30 cellular contexts compared by ENCODE assay signal in genomic region chr7:151298765-151299164, GRCh38.
"Had no signal": no experiment of that assay in that cellular context is flagged by ENCODE, and none has a peak within 500 bp of the region (broad histone marks: within the 10 kb centered on the region; RNA-seq: fewer than 3 reads in every experiment).

No MANE protein-coding gene starts in this region.

- H3K27ac Mint-ChIP-seq: activated CD4-positive, alpha-beta T cell treated with anti-CD3 and anti-CD28 coated beads for 36 hours; activated CD4-positive, alpha-beta T cell treated with anti-CD3 and anti-CD28 coated beads, Interleukin-2, amount 10 ng/mL, durations not matched to agents 7 days and 5 days; activated CD8-positive, alpha-beta T cell treated with anti-CD3 and anti-CD28 coated beads, Interleukin-2, amount 10 ng/mL, durations not matched to agents 7 days and 5 days; activated naive CD4-positive, alpha-beta T cell treated with anti-CD3 and anti-CD28 coated beads for 36 hours; activated naive CD4-positive, alpha-beta T cell treated with anti-CD3 and anti-CD28 coated beads, Interleukin-2, amount 50 U/mL, for 72 hours; activated T-helper 1 cell treated with anti-CD3 and anti-CD28 coated beads, Interleukin-12 subunit alpha, Interleukin-12 subunit beta, Interleukin-2, Interleukin-4 antibody, amounts not matched to agents 30 ng/mL and 10 ng/mL and 1 ng/mL, durations not matched to agents 14 hours and 24 hours and 36 hours; T-helper 1 cell treated with Interleukin-12 subunit alpha and Interleukin-12 subunit beta and Interleukin-4 antibody, amounts not matched to agents 30 μg/mL and 1 μg/mL, for 36 hours; T-helper 2 cell treated with Interferon-gamma antibody and Interleukin-4, amounts not matched to agents 5 μg/mL and 100 μg/mL, for 36 hours; WTC11 had no signal

- H3K27me3 ChIP-seq: adrenal gland, body of pancreas had no signal

- ATAC-seq: activated CD4-positive, alpha-beta T cell treated with anti-CD3 and anti-CD28 coated beads for 36 hours; activated CD4-positive, CD25-positive, alpha-beta regulatory T cell treated with anti-CD3 and anti-CD28 coated beads, Interleukin-2, amount 50 U/mL, for 24 hours; activated CD8-positive, alpha-beta T cell treated with anti-CD3 and anti-CD28 coated beads, Interleukin-2, amount 10 ng/mL, durations not matched to agents 7 days and 5 days; activated naive CD4-positive, alpha-beta T cell treated with anti-CD3 and anti-CD28 coated beads, Interleukin-2, amount 50 U/mL, for 72 hours; activated T-cell treated with anti-CD3 and anti-CD28 coated beads, Interleukin-2, amount 50 U/mL, for 4 hours; body of pancreas; K562; WTC11 had no signal

- H3K9me3 ChIP-seq: adrenal gland, body of pancreas, SJSA1 had no signal

- H3K36me3 ChIP-seq: adrenal gland, SJSA1 had no signal

- H3K4me2 ChIP-seq: SK-N-SH had no signal

- H3K9me2 ChIP-seq: SK-N-SH had no signal

- H3K9ac ChIP-seq: SK-N-SH had no signal

- DNase-seq: activated CD4-positive, alpha-beta T cell treated with anti-CD3 and anti-CD28 coated beads for 36 hours; activated CD4-positive, alpha-beta T cell treated with anti-CD3 and anti-CD28 coated beads, Interleukin-2, amount 10 ng/mL, durations not matched to agents 7 days and 5 days; activated CD4-positive, alpha-beta T cell treated with anti-CD3 and anti-CD28 coated beads, Interleukin-2, amount 50 U/mL, for 48 hours; activated CD8-positive, alpha-beta T cell treated with anti-CD3 and anti-CD28 coated beads, Interleukin-2, amount 10 ng/mL, durations not matched to agents 7 days and 5 days; activated gamma-delta T cell treated with Interleukin-2 at 50 U/mL for 16 hours; activated naive CD4-positive, alpha-beta T cell treated with anti-CD3 and anti-CD28 coated beads for 36 hours; activated T-cell treated with anti-CD3 and anti-CD28 coated beads for 4 hours; activated T-cell treated with anti-CD3 and anti-CD28 coated beads, Interleukin-2, amount 50 U/mL, for 4 hours; adrenal gland; body of pancreas; cerebellar nuclear complex; IMR-90; NCI-H1048; NCI-H1105 treated with DMSO at 0.1 percent for 48 hours; NCI-H1436; NCI-H1694; NCI-H1930; NCI-H2081 treated with DMSO at 0.1 percent for 48 hours; NCI-H345; NCI-H524 treated with DMSO at 0.1 percent for 48 hours; Right ventricle myocardium superior; SK-N-SH had no signal

- H3K27ac ChIP-seq: adrenal gland, body of pancreas, SJSA1 had no signal

- H3K4me3 Mint-ChIP-seq: activated CD4-positive, alpha-beta T cell treated with anti-CD3 and anti-CD28 coated beads for 36 hours; activated CD4-positive, alpha-beta T cell treated with anti-CD3 and anti-CD28 coated beads, Interleukin-2, amount 10 ng/mL, durations not matched to agents 7 days and 5 days; activated CD8-positive, alpha-beta T cell treated with anti-CD3 and anti-CD28 coated beads, Interleukin-2, amount 10 ng/mL, durations not matched to agents 7 days and 5 days; activated naive CD4-positive, alpha-beta T cell treated with anti-CD3 and anti-CD28 coated beads for 36 hours; activated T-cell treated with anti-CD3 and anti-CD28 coated beads, Interleukin-2, amount 50 U/mL, for 4 hours; activated T-helper 1 cell treated with anti-CD3 and anti-CD28 coated beads, Interleukin-12 subunit alpha, Interleukin-12 subunit beta, Interleukin-2, Interleukin-4 antibody, amounts not matched to agents 30 ng/mL and 10 ng/mL and 1 ng/mL, durations not matched to agents 14 hours and 24 hours and 36 hours; T-helper 1 cell treated with Interleukin-12 subunit alpha and Interleukin-12 subunit beta and Interleukin-4 antibody, amounts not matched to agents 30 μg/mL and 1 μg/mL, for 36 hours; T-helper 2 cell treated with Interferon-gamma antibody and Interleukin-4, amounts not matched to agents 5 μg/mL and 100 μg/mL, for 36 hours; WTC11 had no signal

- H3K36me3 Mint-ChIP-seq: activated naive CD4-positive, alpha-beta T cell treated with anti-CD3 and anti-CD28 coated beads, Interleukin-2, amount 50 U/mL, for 72 hours had no signal

- H3K4me3 ChIP-seq: adrenal gland, body of pancreas, K562, SJSA1 had no signal
